Comparison of ENCODE assay signal across 12 cellular contexts in the genomic region with DNA sequence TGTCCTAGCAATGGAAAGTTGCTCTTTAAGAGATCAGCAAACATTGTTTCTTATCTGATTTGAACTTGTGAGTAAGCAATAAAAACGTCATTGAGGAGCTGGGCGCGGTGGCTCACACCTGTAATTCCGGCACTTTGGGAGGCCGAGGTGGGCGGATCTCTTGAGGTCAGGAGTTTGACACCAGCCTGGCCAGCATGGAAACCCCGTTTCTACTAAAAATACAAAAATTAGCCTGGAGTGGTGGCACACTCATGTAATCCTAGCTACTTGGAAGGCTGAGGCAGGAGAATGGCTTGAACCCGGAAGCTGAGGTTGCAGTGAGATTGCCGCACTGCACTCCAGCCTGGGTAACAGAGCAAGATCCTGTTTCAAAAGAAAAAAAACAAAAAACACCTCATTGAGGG. TPM values are rescaled to one million over a fixed set of nuclear protein-coding genes. Genes with fewer than 3 reads are reported as not detected.
DNase-seq lines count a peak whose midpoint lies in the region; ATAC-seq and TF ChIP-seq lines count a peak whose summit lies in the region.
"Had no signal": no experiment of that assay in that cellular context is flagged by ENCODE, and none has a peak within 500 bp of the region (broad histone marks: within the 10 kb centered on the region; RNA-seq: fewer than 3 reads in every experiment).

No MANE protein-coding gene starts in this region.

- no peak overlapping the region for H3K9ac ChIP-seq in OCI-LY3 (ENCODE audit: low read length)

- no peak overlapping the region for H3K27ac ChIP-seq in CD4-positive, alpha-beta memory T cell (ENCODE audit: low read depth, low read length)
- no peak overlapping the region for H3K27ac ChIP-seq in OCI-LY3 (ENCODE audit: low read length)
- H3K27ac ChIP-seq: skin epidermis had no signal

- peaks cover 8 to 16% (median 11%) of the 10 kb centered on the region in 4 donors for H3K4me1 Mint-ChIP-seq in CD4-positive, alpha-beta memory T cell
- H3K4me1 Mint-ChIP-seq in activated T-cell treated with anti-CD3 and anti-CD28 coated beads, Interleukin-2, amount 50 U/mL, for 72 hours (ENCODE audit: low read depth): peaks cover 16% of the 10 kb centered on the region
- peaks cover 20 to 54% (median 33%) of the 10 kb centered on the region in 3 donors for H3K4me1 Mint-ChIP-seq in naive B cell
- no peaks in the 10 kb centered on the region for H3K4me1 Mint-ChIP-seq in Caco-2 (ENCODE audit: low read depth, unreplicated experiment)

- no peaks in the 10 kb centered on the region for H3K36me3 Mint-ChIP-seq in CD4-positive, alpha-beta memory T cell
- H3K36me3 Mint-ChIP-seq in activated T-cell treated with anti-CD3 and anti-CD28 coated beads, Interleukin-2, amount 50 U/mL, for 72 hours (ENCODE audit: insufficient read depth in 2 of 2): peaks cover 0 to 5% of the 10 kb centered on the region in 2 donors
- no peaks in the 10 kb centered on the region for H3K36me3 Mint-ChIP-seq in naive B cell
- no peaks in the 10 kb centered on the region for H3K36me3 Mint-ChIP-seq in Caco-2 (ENCODE audit: insufficient read depth, unreplicated experiment)

- no peaks in the 10 kb centered on the region for H4K20me1 ChIP-seq in OCI-LY3 (ENCODE audit: insufficient read depth, low read length)

- H3K4me1 ChIP-seq in CD4-positive, alpha-beta memory T cell (ENCODE audit: insufficient read depth, low read length): peaks cover 12% of the 10 kb centered on the region
- H3K4me1 ChIP-seq in OCI-LY3 (ENCODE audit: low read length) (peaks cover 33% of the 10 kb centered on the region), Caco-2 (no peaks in the 10 kb centered on the region)

- TF ChIP-seq CTCF in OCI-LY3 (IDR thresholded peaks at IDR 0.05; ENCODE audit: low read depth, low read length) (no peak), Caco-2 (IDR thresholded peaks at IDR 0.05; ENCODE audit: insufficient read depth in 1 of 2, low read depth in 1 of 2, low read length in 1 of 2, severe bottlenecking in 1 of 2, unreplicated experiment in 1 of 2) (no peak)

- peak overlapping the region; percentile 42; the same call in 1 of the 2 replicates for H3K4me2 ChIP-seq in OCI-LY3 (ENCODE audit: low read length)

- peak; percentile 68 to 82 (median 73) for DNase-seq in CD4-positive, alpha-beta memory T cell
- DNase-seq in activated T-cell treated with anti-CD3 and anti-CD28 coated beads, Interleukin-2, amount 50 U/mL, for 72 hours: peak in 1 of 2 donors; percentile 35
- DNase-seq in naive B cell (no peak), COR-L47 (lab: John Stamatoyannopoulos, UW) (no peak), Caco-2 (no peak)
- DNase-seq: anterior cingulate cortex, NCI-H748 treated with DMSO at 0.1 percent for 48 hours, T1000 had no signal

- H3K27me3 Mint-ChIP-seq in CD4-positive, alpha-beta memory T cell: no peaks in the 10 kb centered on the region
- no peaks in the 10 kb centered on the region for H3K27me3 Mint-ChIP-seq in activated T-cell treated with anti-CD3 and anti-CD28 coated beads, Interleukin-2, amount 50 U/mL, for 72 hours (ENCODE audit: low read depth)
- H3K27me3 Mint-ChIP-seq in naive B cell (no peaks in the 10 kb centered on the region), Caco-2 (ENCODE audit: insufficient read depth, unreplicated experiment) (no peaks in the 10 kb centered on the region)

- BruUV-seq in Caco-2 (replicated peaks; lab: Mats Ljungman, UMichigan): no TSS peak

- no peak overlapping the region for H2AFZ ChIP-seq in OCI-LY3 (ENCODE audit: low read depth, low read length)

- peak overlapping the region; percentile 74 to 88 (median 80) for H3K4me3 Mint-ChIP-seq in CD4-positive, alpha-beta memory T cell
- peak overlapping the region; percentile 27 to 54 for H3K4me3 Mint-ChIP-seq in activated T-cell treated with anti-CD3 and anti-CD28 coated beads, Interleukin-2, amount 50 U/mL, for 72 hours
- H3K4me3 Mint-ChIP-seq in naive B cell (peak overlapping the region in 6 of 8 donors; percentile 15 to 76 (median 43)), Caco-2 (ENCODE audit: unreplicated experiment) (no peak overlapping the region)

- no peaks in the 10 kb centered on the region for H3K27me3 ChIP-seq in CD4-positive, alpha-beta memory T cell (ENCODE audit: insufficient read depth, low read length)
- no peaks in the 10 kb centered on the region for H3K27me3 ChIP-seq in OCI-LY3 (ENCODE audit: low read depth, low read length)
- H3K27me3 ChIP-seq in Caco-2 (replicated peaks; ENCODE audit: control insufficient read depth, insufficient read depth, low read length): no peaks in the 10 kb centered on the region

- no peaks in the 10 kb centered on the region for H3K36me3 ChIP-seq in CD4-positive, alpha-beta memory T cell (ENCODE audit: insufficient read depth, low read length)
- H3K36me3 ChIP-seq in OCI-LY3 (replicated peaks; ENCODE audit: low read depth, low read length) (no peaks in the 10 kb centered on the region), Caco-2 (ENCODE audit: control insufficient read depth, insufficient read depth, low read length) (no peaks in the 10 kb centered on the region)

- no peaks in the 10 kb centered on the region for H3K79me2 ChIP-seq in OCI-LY3 (ENCODE audit: low read length)

- POLR2A ChIA-PET in CD4-positive, alpha-beta memory T cell (lab: Charles Lee; ENCODE audit: partially characterized antibody): interaction anchor here (0.8 to 2.5 kb wide), 7 partner anchors 10 to 92 kb away, joined by 3 to 26 read pairs (median 5); partner anchors contain the start of gene PLAC8
- POLR2A ChIA-PET in Caco-2 (lab: Charles Lee): no interaction called here

- peak overlapping the region; percentile 89 to 94 (median 91) for H3K27ac Mint-ChIP-seq in CD4-positive, alpha-beta memory T cell
- H3K27ac Mint-ChIP-seq in activated T-cell treated with anti-CD3 and anti-CD28 coated beads, Interleukin-2, amount 50 U/mL, for 72 hours: no peak overlapping the region
- H3K27ac Mint-ChIP-seq in naive B cell: peak overlapping the region in 3 of 6 donors; percentile 16 to 79 (median 61)
- H3K27ac Mint-ChIP-seq in Caco-2 (ENCODE audit: unreplicated experiment): no peak overlapping the region

- intact Hi-C loops in CD4-positive, alpha-beta memory T cell (cut with micrococcal nuclease): loop anchor here (1.0 kb wide), 1 partner anchor 11 kb away; the partner anchor contains the start of gene PLAC8
- intact Hi-C loops in Caco-2 (cut with micrococcal nuclease; ENCODE audit: unreplicated experiment): no loop called here

- peak; percentile 45 to 56 for ATAC-seq in activated T-cell treated with anti-CD3 and anti-CD28 coated beads, Interleukin-2, amount 50 U/mL, for 72 hours (replicated peaks in 1 of 2)
- ATAC-seq in naive B cell (ENCODE audit: low read depth in 2 of 2) (no peak), HG02884 (IDR thresholded peaks at IDR 0.05; ENCODE audit: unreplicated experiment) (no peak), GM19324 (IDR thresholded peaks at IDR 0.05; ENCODE audit: low FRiP score, unreplicated experiment) (no peak)

- peaks cover 0 to 3% (median 0%) of the 10 kb centered on the region in 8 donors for H3K9me3 Mint-ChIP-seq in CD4-positive, alpha-beta memory T cell
- no peaks in the 10 kb centered on the region for H3K9me3 Mint-ChIP-seq in activated T-cell treated with anti-CD3 and anti-CD28 coated beads, Interleukin-2, amount 50 U/mL, for 72 hours
- H3K9me3 Mint-ChIP-seq in naive B cell (peaks cover 0 to 4% (median 0%) of the 10 kb centered on the region in 7 donors), Caco-2 (ENCODE audit: unreplicated experiment) (peaks cover 9% of the 10 kb centered on the region)

- H3K4me3 ChIP-seq in CD4-positive, alpha-beta memory T cell (ENCODE audit: low read length in 2 of 2): no peak overlapping the region
- H3K4me3 ChIP-seq in OCI-LY3 (ENCODE audit: low read length) (no peak overlapping the region), Caco-2 (ENCODE audit: low read depth, low read length) (no peak overlapping the region)
- H3K4me3 ChIP-seq: skin epidermis had no signal

- CTCF ChIA-PET in CD4-positive, alpha-beta memory T cell (lab: Charles Lee; ENCODE audit: partially characterized antibody): interaction anchor here (0.6 to 5.4 kb wide), 4 partner anchors 14 to 135 kb away, joined by 3 to 34 read pairs (median 16); no protein-coding TSS in a partner anchor
- CTCF ChIA-PET in Caco-2 (lab: Charles Lee): no interaction called here

- no peaks in the 10 kb centered on the region for H3K9me3 ChIP-seq in CD4-positive, alpha-beta memory T cell (ENCODE audit: control insufficient read depth in 1 of 2, low read length in 2 of 2)
- no peaks in the 10 kb centered on the region for H3K9me3 ChIP-seq in OCI-LY3 (ENCODE audit: insufficient read depth, low read length)
- 0 out of 2 replicates have a peak, but pooled peaks cover 7% of the 10 kb centered on the region for H3K9me3 ChIP-seq in Caco-2

RNA-seq across cellular contexts. Expression of gene PLAC8, which starts 11.2 kb away (rescaled TPM):
- 100 to 1,000 TPM; 148 to 150 TPM for total RNA-seq in CD4-positive, alpha-beta memory T cell
- 100 to 1,000 TPM; 378 to 424 TPM for polyA plus RNA-seq in CD4-positive, alpha-beta memory T cell
- total RNA-seq in activated T-cell treated with anti-CD3 and anti-CD28 coated beads, Interleukin-2, amount 50 U/mL, for 72 hours: 10 to 100 TPM; 48.0 to 49.3 TPM
- 1,000 to 10,000 TPM in 3 of 6 donors, 100 to 1,000 TPM in 3; 826 to 1,431 (median 949) TPM for polyA plus RNA-seq in naive B cell (ENCODE audit: low read depth in 6 of 6)
- total RNA-seq in Caco-2 (2022): 13.6 and 23.0 TPM in 2 replicates

Comparison
In these comparisons a context has a peak if more than half of its experiments do, and no peak if none do; other contexts are left out.
1. DNase-seq: peak in CD4-positive, alpha-beta memory T cell (5 of 5); none in naive B cell (single experiment), COR-L47 (single experiment) and Caco-2 (0 of 2).
2. H3K27ac Mint-ChIP-seq: peak in CD4-positive, alpha-beta memory T cell (7 of 7); none in activated T-cell treated with anti-CD3 and anti-CD28 coated beads, Interleukin-2, amount 50 U/mL, for 72 hours (single experiment) and Caco-2 (single experiment).
3. ATAC-seq: peak in activated T-cell treated with anti-CD3 and anti-CD28 coated beads, Interleukin-2, amount 50 U/mL, for 72 hours (2 of 2); none in naive B cell (0 of 2), HG02884 (single experiment) and GM19324 (single experiment).